9 cellular contexts compared by ENCODE assay signal in the genomic region with DNA sequence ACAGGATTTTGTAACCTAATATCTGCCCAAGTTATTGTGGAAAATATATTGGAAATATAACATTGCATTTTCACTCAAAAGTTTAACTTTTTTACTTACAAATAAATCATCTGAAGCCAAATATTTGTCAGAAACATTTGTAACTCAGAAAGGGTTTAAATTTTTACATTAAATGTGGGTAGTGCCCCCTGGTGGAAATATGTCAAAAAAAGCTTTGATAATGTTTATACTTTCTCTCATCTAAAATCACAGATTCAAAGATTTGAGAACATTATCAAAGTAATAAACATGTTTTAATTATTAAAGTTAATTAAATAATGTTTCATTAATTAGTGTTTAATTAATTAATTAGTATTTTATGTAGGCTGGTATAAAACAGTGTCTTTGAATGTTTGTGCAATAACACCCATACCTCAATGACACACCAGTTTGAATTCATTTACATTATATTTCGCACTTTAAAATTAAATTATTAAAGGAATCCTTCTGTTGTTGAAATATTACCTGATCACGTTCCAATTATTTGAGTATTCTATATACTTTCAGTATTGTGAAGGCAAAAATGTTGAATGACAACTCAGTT.
DNase-seq lines count a peak whose midpoint lies in the region; ATAC-seq, FAIRE-seq and TF ChIP-seq lines count a peak whose summit lies in the region.
"Had no signal": no experiment of that assay in that cellular context is flagged by ENCODE, and none has a peak within 500 bp of the region (broad histone marks: within the 10 kb centered on the region; RNA-seq: fewer than 3 reads in every experiment).

No MANE protein-coding gene starts in this region.

- DNase-seq in NCI-H2081 (lab: John Stamatoyannopoulos, UW) (peak; percentile 23 to 47), NCI-H2081 treated with DMSO at 0.1 percent for 48 hours (lab: John Stamatoyannopoulos, UW) (no peak), NCI-H748 (lab: John Stamatoyannopoulos, UW; ENCODE audit: unreplicated experiment) (peak; percentile 61), progenitor cell of endocrine pancreas (ENCODE audit: low spot score, unreplicated experiment) (no peak), COLO668 (lab: John Stamatoyannopoulos, UW; ENCODE audit: unreplicated experiment) (no peak), esophagus squamous epithelium (lab: John Stamatoyannopoulos, UW) (no peak)
- DNase-seq: cerebellar nuclear complex had no signal

- no peak overlapping the region for H3K27ac ChIP-seq in esophagus squamous epithelium

- H3K36me3 Mint-ChIP-seq in progenitor cell of endocrine pancreas (ENCODE audit: insufficient read depth), result no peaks in the 10 kb centered on the region

- no peak for ATAC-seq in HG03442 (IDR thresholded peaks at IDR 0.05; ENCODE audit: unreplicated experiment)

- H3K27me3 Mint-ChIP-seq in progenitor cell of endocrine pancreas, result no peaks in the 10 kb centered on the region

- H3K4me3 ChIP-seq in esophagus squamous epithelium, result no peak overlapping the region

- intact Hi-C loops in esophagus squamous epithelium (cut with DNase I), result no loop called here

- TF ChIP-seq POLR2A in esophagus squamous epithelium (IDR thresholded peaks at IDR 0.05), result no peak

- no peak overlapping the region for H3K27ac Mint-ChIP-seq in progenitor cell of endocrine pancreas

- WGBS in esophagus squamous epithelium, 2 donors, result 20 to 30% methylated on average over 2 of the region's 2 CpGs

- no peaks in the 10 kb centered on the region for H3K9me3 ChIP-seq in esophagus squamous epithelium

- no peaks in the 10 kb centered on the region for H3K36me3 ChIP-seq in esophagus squamous epithelium

- H3K4me1 ChIP-seq in esophagus squamous epithelium, result no peaks in the 10 kb centered on the region

- no peaks in the 10 kb centered on the region for H3K27me3 ChIP-seq in esophagus squamous epithelium

- peak; percentile 94 for FAIRE-seq in endometrium (lab: Jason Lieb, UNC)

- no peak overlapping the region for H3K4me3 Mint-ChIP-seq in progenitor cell of endocrine pancreas (ENCODE audit: low read depth)

- H3K9me3 Mint-ChIP-seq in progenitor cell of endocrine pancreas (ENCODE audit: low read depth), result peaks cover 8% of the 10 kb centered on the region

- H3K4me1 Mint-ChIP-seq in progenitor cell of endocrine pancreas (ENCODE audit: low read depth), result peaks cover 6% of the 10 kb centered on the region

- TF ChIP-seq CTCF in progenitor cell of endocrine pancreas (IDR thresholded peaks at IDR 0.05; ENCODE audit: unreplicated experiment) (peak; percentile 76), esophagus squamous epithelium (IDR thresholded peaks at IDR 0.05) (peak in 1 of 6 experiments; percentile 11)

Comparison
In these comparisons a context has a peak if more than half of its experiments do, and no peak if none do; other contexts are left out.
1. DNase-seq: peak in NCI-H2081 (2 of 2) and NCI-H748 (single experiment); none in NCI-H2081 treated with DMSO at 0.1 percent for 48 hours (single experiment), progenitor cell of endocrine pancreas (single experiment), COLO668 (single experiment) and esophagus squamous epithelium (single experiment).